ENCODE assay signal across 10 cellular contexts in genomic region chr19:34269081-34269480, GRCh38. TPM values are rescaled to one million over a fixed set of nuclear protein-coding genes. Genes with fewer than 3 reads are reported as not detected.
A peak's percentile ranks its signal among the peaks of the same experiment; 100 is the strongest.
DNase-seq lines count a peak whose midpoint lies in the region; ATAC-seq and TF ChIP-seq lines count a peak whose summit lies in the region.
"Had no signal": no experiment of that assay in that cellular context is flagged by ENCODE, and none has a peak within 500 bp of the region (broad histone marks: within the 10 kb centered on the region; RNA-seq: fewer than 3 reads in every experiment).

No MANE protein-coding gene starts in this region.

- H3K9me3 ChIP-seq in lung (ENCODE audit: control insufficient read depth in 2 of 2, insufficient read depth in 1 of 2, low read length in 1 of 2) (no peaks in the 10 kb centered on the region), thymus (ENCODE audit: control insufficient read depth) (no peaks in the 10 kb centered on the region)

- H3K4me3 Mint-ChIP-seq in activated naive CD8-positive, alpha-beta T cell: peak overlapping the region; percentile 62

- no peaks in the 10 kb centered on the region for H3K36me3 ChIP-seq in lung (ENCODE audit: control insufficient read depth in 2 of 2, insufficient read depth in 2 of 2, low read length in 2 of 2)
- H3K36me3 ChIP-seq in thymus (ENCODE audit: control insufficient read depth, insufficient read depth): peaks cover 9% of the 10 kb centered on the region

- no peaks in the 10 kb centered on the region for H3K36me3 Mint-ChIP-seq in activated naive CD8-positive, alpha-beta T cell

- H3K4me3 ChIP-seq in lung (no peak overlapping the region), thymus (ENCODE audit: low read length) (no peak overlapping the region)

- TF ChIP-seq CTCF in lung (IDR thresholded peaks at IDR 0.05; ENCODE audit: control extremely low read depth, extremely low read depth): no peak

- peak; percentile 68 for DNase-seq in activated effector memory CD4-positive, alpha-beta T cell treated with anti-CD3 and anti-CD28 coated beads, Interleukin-2, amount 50 U/mL, for 16 hours
- DNase-seq in activated effector memory CD4-positive, alpha-beta T cell treated with Interleukin-2 at 50 U/mL for 16 hours: no peak
- DNase-seq in lung (ENCODE audit: low spot score) (no peak), iPS-NIHi7 (ENCODE audit: extremely low spot score) (no peak), DMS 273 treated with DMSO at 0.1 percent for 48 hours (lab: John Stamatoyannopoulos, UW) (no peak)
- DNase-seq in stimulated activated CD4-positive, alpha-beta T cell treated with anti-CD3 and anti-CD28 coated beads, Interleukin-4, amount 100 ng/mL, for 1 hour: no peak
- DNase-seq: hippocampal formation, NCI-H748 treated with DMSO at 0.1 percent for 48 hours had no signal

- H3K27ac ChIP-seq in lung (ENCODE audit: low read depth in 1 of 2, low read length in 1 of 2) (peak overlapping the region; percentile 26 to 88), thymus (ENCODE audit: low read depth) (peak overlapping the region; percentile 59)

- no peak for ATAC-seq in lung (ENCODE audit: insufficient read depth, low FRiP score)

- no peaks in the 10 kb centered on the region for H3K9me3 Mint-ChIP-seq in activated naive CD8-positive, alpha-beta T cell (ENCODE audit: low read depth)

- 40 to 56% methylated on average over 8 of the region's 8 CpGs for WGBS in lung, 2 donors
- WGBS in thymus: 83% methylated on average over 8 of the region's 8 CpGs

- H3K4me1 ChIP-seq in lung (ENCODE audit: control insufficient read depth in 2 of 2, insufficient read depth in 2 of 2, low read length in 2 of 2): peaks cover 1 to 8% of the 10 kb centered on the region in 2 donors
- peaks cover 2% of the 10 kb centered on the region for H3K4me1 ChIP-seq in thymus (ENCODE audit: control insufficient read depth, insufficient read depth, low read length)

- no peaks in the 10 kb centered on the region for H3K27me3 Mint-ChIP-seq in activated naive CD8-positive, alpha-beta T cell

- H3K4me1 Mint-ChIP-seq in activated naive CD8-positive, alpha-beta T cell (ENCODE audit: low read depth): peaks cover 75% of the 10 kb centered on the region

- H3K27me3 ChIP-seq in lung (ENCODE audit: control insufficient read depth, insufficient read depth): no peaks in the 10 kb centered on the region
- H3K27me3 ChIP-seq in thymus (ENCODE audit: control insufficient read depth, insufficient read depth): no peaks in the 10 kb centered on the region

- peak overlapping the region; percentile 74 for H3K27ac Mint-ChIP-seq in activated naive CD8-positive, alpha-beta T cell

RNA-seq across cellular contexts. Expression of gene GARRE1, which starts 14.7 kb away (rescaled TPM):
- total RNA-seq in lung: 10 to 100 TPM; 19.2 to 69.0 TPM
- polyA plus RNA-seq in lung: 10 to 100 TPM in 1 of 2 donors, 1 to 10 TPM in 1; 6.7 to 10.1 TPM
- polyA plus RNA-seq in thymus: 12.3 TPM
